26 cellular contexts compared by ENCODE assay signal in genomic region chr16:50285406-50286003, GRCh38. TPM values are rescaled to one million over a fixed set of nuclear protein-coding genes. Genes with fewer than 3 reads are reported as not detected.
A peak's percentile ranks its signal among the peaks of the same experiment; 100 is the strongest.
DNase-seq lines count a peak whose midpoint lies in the region; ATAC-seq and TF ChIP-seq lines count a peak whose summit lies in the region.
"Had no signal": no experiment of that assay in that cellular context is flagged by ENCODE, and none has a peak within 500 bp of the region (broad histone marks: within the 10 kb centered on the region; RNA-seq: fewer than 3 reads in every experiment).

No MANE protein-coding gene starts in this region.

- H3K4me1 ChIP-seq in right cardiac atrium (ENCODE audit: control insufficient read depth, insufficient read depth, low read length), result peaks cover 3% of the 10 kb centered on the region

- H3K9me3 Mint-ChIP-seq in effector memory CD8-positive, alpha-beta T cell, result no peaks in the 10 kb centered on the region

- no peak overlapping the region for H3K4me3 ChIP-seq in right cardiac atrium (ENCODE audit: low read length)
- H3K4me3 ChIP-seq: esophagus muscularis mucosa, GM12878, left ventricle myocardium inferior, right atrium auricular region, tibial artery had no signal

- no peaks in the 10 kb centered on the region for H3K9me3 ChIP-seq in right cardiac atrium (ENCODE audit: control insufficient read depth, low read length)
- H3K9me3 ChIP-seq: right atrium auricular region, tibial artery had no signal

- ATAC-seq in right cardiac atrium (peak in 1 of 2 donors; percentile 24), left ventricle myocardium superior (no peak), GM21528 (IDR thresholded peaks at IDR 0.05; ENCODE audit: low FRiP score, unreplicated experiment) (no peak)
- no peak for ATAC-seq in effector memory CD8-positive, alpha-beta T cell (replicated peaks)
- ATAC-seq: GM12878; stimulated activated naive B cell treated with anti-CD40 and anti-IgM and Interleukin-4, amounts not matched to agents 10 μg/mL and 1 μg/mL and 100 μg/mL, for 72 hours had no signal

- H3K36me3 Mint-ChIP-seq in effector memory CD8-positive, alpha-beta T cell (ENCODE audit: insufficient read depth), result peaks cover 51% of the 10 kb centered on the region

- H3K4me1 Mint-ChIP-seq in effector memory CD8-positive, alpha-beta T cell (ENCODE audit: low read depth in 2 of 2), result peaks cover 71 to 72% of the 10 kb centered on the region in 2 donors

- no peak overlapping the region for H3K27ac ChIP-seq in right cardiac atrium (ENCODE audit: low read length)
- H3K27ac ChIP-seq: esophagus muscularis mucosa, left ventricle myocardium inferior, right atrium auricular region, tibial artery, VCaP had no signal

- intact Hi-C loops in right cardiac atrium (cut with DNase I) (no loop called here), left ventricle myocardium superior (cut with micrococcal nuclease) (no loop called here)

- no peak for TF ChIP-seq EP300 in Ishikawa (IDR thresholded peaks at IDR 0.05; ENCODE audit: borderline replicate concordance)

- DNase-seq in right cardiac atrium, result peak; percentile 31 to 67 (median 59)
- DNase-seq in left ventricle myocardium superior, result no peak
- DNase-seq in effector memory CD8-positive, alpha-beta T cell, result no peak
- DNase-seq in RPMI8226, result no peak
- no peak for DNase-seq in activated CD4-positive, CD25-positive, alpha-beta regulatory T cell (lab: John Stamatoyannopoulos, UW)
- DNase-seq: activated CD8-positive, alpha-beta memory T cell treated with anti-CD3 and anti-CD28 coated beads for 24 hours; aorta; cerebellar nuclear complex; effector CD4-positive, alpha-beta T cell; GF-D8; glutamatergic neuron; Kasumi-1; left ventricle myocardium inferior; NCI-H1105; NCI-H748 treated with DMSO at 0.1 percent for 48 hours; occipital lobe; OCI-M1; SHP77 treated with DMSO at 0.1 percent for 48 hours; stimulated activated naive B cell treated with anti-CD40 and anti-IgM and Interleukin-4, amounts not matched to agents 10 μg/mL and 1 μg/mL and 100 μg/mL, for 72 hours; tibial artery had no signal

- peak overlapping the region; percentile 51 to 78 for H3K27ac Mint-ChIP-seq in effector memory CD8-positive, alpha-beta T cell
- H3K27ac Mint-ChIP-seq: stimulated activated naive B cell treated with anti-CD40 and anti-IgM and Interleukin-4, amounts not matched to agents 10 μg/mL and 1 μg/mL and 100 μg/mL, for 72 hours had no signal

- H3K27me3 Mint-ChIP-seq in effector memory CD8-positive, alpha-beta T cell, result no peaks in the 10 kb centered on the region
- H3K27me3 Mint-ChIP-seq: stimulated activated naive B cell treated with anti-CD40 and anti-IgM and Interleukin-4, amounts not matched to agents 10 μg/mL and 1 μg/mL and 100 μg/mL, for 72 hours had no signal

- H3K4me3 Mint-ChIP-seq in effector memory CD8-positive, alpha-beta T cell, result peak overlapping the region; percentile 87 to 92

- H3K27me3 ChIP-seq in right cardiac atrium (ENCODE audit: control insufficient read depth, insufficient read depth), result no peaks in the 10 kb centered on the region
- H3K27me3 ChIP-seq: esophagus muscularis mucosa, right atrium auricular region, tibial artery had no signal

- no peak for TF ChIP-seq RAD21 in Ishikawa (IDR thresholded peaks at IDR 0.05; ENCODE audit: low read depth)

- WGBS in right cardiac atrium, result 54% methylated on average over 5 of the region's 5 CpGs

TF ChIP-seq in Ishikawa, 13 proteins besides CTCF, POLR2A, EP300 and RAD21:
- no peak for TF ChIP-seq TEAD4 (IDR thresholded peaks at IDR 0.05)
- TF ChIP-seq TAF1 (IDR thresholded peaks at IDR 0.05; ENCODE audit: low read depth), result no peak
- no peak for TF ChIP-seq NFIC (IDR thresholded peaks at IDR 0.05)
- peak; percentile 54; the same call in 1 of the 2 replicates for TF ChIP-seq CEBPB (IDR thresholded peaks at IDR 0.05)
- TF ChIP-seq MAX (IDR thresholded peaks at IDR 0.05), result no peak

RNA-seq across cellular contexts. Expression of gene ADCY7, which starts 19.2 kb away (rescaled TPM):
- 10 to 100 TPM; 11.4 to 21.2 (median 18.2) TPM for total RNA-seq in right cardiac atrium
- 4.8 TPM for polyA plus RNA-seq in right cardiac atrium
- total RNA-seq in left ventricle myocardium superior, result 8.3 TPM

Comparison
In these comparisons a context has a peak if more than half of its experiments do, and no peak if none do; other contexts are left out.
1. DNase-seq: peak in right cardiac atrium (3 of 3); none in left ventricle myocardium superior (single experiment), effector memory CD8-positive, alpha-beta T cell (0 of 3), RPMI8226 (single experiment) and activated CD4-positive, CD25-positive, alpha-beta regulatory T cell (0 of 4).